In genomic region chr20:13510837-13511488, GRCh38 we compare ENCODE assay signal across 23 cellular contexts.
A peak's percentile ranks its signal among the peaks of the same experiment; 100 is the strongest.
DNase-seq lines count a peak whose midpoint lies in the region; ATAC-seq lines count a peak whose summit lies in the region.
"Had no signal": no experiment of that assay in that cellular context is flagged by ENCODE, and none has a peak within 500 bp of the region (broad histone marks: within the 10 kb centered on the region; RNA-seq: fewer than 3 reads in every experiment).

No MANE protein-coding gene starts in this region.

- no peaks in the 10 kb centered on the region for H4K20me1 ChIP-seq in GM23248 (ENCODE audit: insufficient read depth)
- H4K20me1 ChIP-seq: BLaER1 had no signal

- intact Hi-C loops in posterior vena cava (cut with DNase I) = no loop called here

- no peaks in the 10 kb centered on the region for H3K79me2 ChIP-seq in GM23248 (ENCODE audit: insufficient read depth)
- H3K79me2 ChIP-seq: parathyroid adenoma had no signal

- H3K9ac ChIP-seq in GM23248 = no peak overlapping the region
- H3K9ac ChIP-seq: BLaER1, parathyroid adenoma had no signal

- H2AFZ ChIP-seq in GM23248 = peak overlapping the region; percentile 39; the same call in 1 of the 2 replicates
- H2AFZ ChIP-seq: parathyroid adenoma had no signal

- H3K36me3 ChIP-seq in GM23248 (ENCODE audit: low read depth) (no peaks in the 10 kb centered on the region), SJCRH30 (no peaks in the 10 kb centered on the region; the same call in 1 of the 2 replicates)

- ATAC-seq in GM21528 (IDR thresholded peaks at IDR 0.05; ENCODE audit: low FRiP score, unreplicated experiment) (no peak), GM21526 (IDR thresholded peaks at IDR 0.05; ENCODE audit: low FRiP score, unreplicated experiment) (no peak)
- ATAC-seq: A549, foreskin keratinocyte had no signal

- in situ Hi-C loops in GM23248 (cut with MboI) = no loop called here

- H3K4me3 ChIP-seq in GM23248 (no peak overlapping the region), SJCRH30 (no peak overlapping the region)
- H3K4me3 ChIP-seq: A549, BLaER1 had no signal

- H3K9me3 ChIP-seq in GM23248 (ENCODE audit: low read depth) = no peaks in the 10 kb centered on the region
- no peaks in the 10 kb centered on the region for H3K9me3 ChIP-seq in SJCRH30 (replicated peaks)

- H3K27ac ChIP-seq in GM23248 (no peak overlapping the region), SJCRH30 (no peak overlapping the region)
- H3K27ac ChIP-seq: A549, BLaER1, foreskin keratinocyte, parathyroid adenoma had no signal

- WGBS in GM23248 (ENCODE audit: low coverage in 1 of 2, low lambda C conversion rate in 2 of 2, missing lambda C conversion rate in 2 of 2), 2 experiments = 28 to 36% methylated on average over 6 of the region's 6 CpGs

- H3F3A ChIP-seq in GM23248 (ENCODE audit: insufficient read depth) = no peaks in the 10 kb centered on the region

- DNase-seq in AG08395 (ENCODE audit: low spot score) (peak; percentile 60), GM23248 (peak; percentile 70), fibroblast of gingiva (ENCODE audit: low read depth) (peak; percentile 87), posterior vena cava (ENCODE audit: low spot score) (peak; percentile 80), SJCRH30 (no peak)
- DNase-seq in stimulated activated CD8-positive, alpha-beta memory T cell treated with anti-CD3 and anti-CD28 coated beads, Interleukin-4, amount 100 ng/mL, for 48 hours = no peak
- DNase-seq: activated B cell treated with CpG ODN at 0.5 μM for 24 hours; activated CD4-positive, alpha-beta memory T cell treated with anti-CD3 and anti-CD28 coated beads, Interleukin-2, amount 10 ng/mL, durations not matched to agents 7 days and 5 days; activated naive CD8-positive, alpha-beta T cell treated with anti-CD3 and anti-CD28 coated beads for 36 hours; cerebellar nuclear complex; DMS79 treated with DMSO at 0.1 percent for 48 hours; foreskin keratinocyte; islet precursor cell; NCI-H2029 treated with DMSO at 0.1 percent for 48 hours; NCI-H226; NCI-H774; SW 1271; T1000 had no signal

- no peaks in the 10 kb centered on the region for H3K27me3 ChIP-seq in GM23248 (replicated peaks; ENCODE audit: insufficient read depth)
- H3K27me3 ChIP-seq in SJCRH30 = no peaks in the 10 kb centered on the region
- H3K27me3 ChIP-seq: BLaER1, foreskin keratinocyte had no signal

- no peaks in the 10 kb centered on the region for H3K9me2 ChIP-seq in GM23248 (ENCODE audit: insufficient read depth)

- peaks cover 16% of the 10 kb centered on the region for H3K4me1 ChIP-seq in GM23248 (ENCODE audit: insufficient read depth)
- no peaks in the 10 kb centered on the region for H3K4me1 ChIP-seq in SJCRH30
- H3K4me1 ChIP-seq: BLaER1, foreskin keratinocyte, parathyroid adenoma had no signal

- peak overlapping the region; percentile 8 for H3K4me2 ChIP-seq in GM23248 (ENCODE audit: unreplicated experiment)
- H3K4me2 ChIP-seq: A549, BLaER1 had no signal

Comparison
In these comparisons a context has a peak if more than half of its experiments do, and no peak if none do; other contexts are left out.
1. DNase-seq: peak in AG08395 (single experiment), GM23248 (single experiment), fibroblast of gingiva (single experiment) and posterior vena cava (single experiment); none in SJCRH30 (0 of 2) and stimulated activated CD8-positive, alpha-beta memory T cell treated with anti-CD3 and anti-CD28 coated beads, Interleukin-4, amount 100 ng/mL, for 48 hours (single experiment).